In genomic region chr6:109783245-109783990, GRCh38 we compare ENCODE assay signal across 1 cellular context.
TF ChIP-seq lines count a peak whose summit lies in the region.

No MANE protein-coding gene starts in this region.

TF ChIP-seq in GM23338, 12 proteins besides CTCF, POLR2A, EP300 and RAD21 (continued from another document):
- TF ChIP-seq ETS1 (IDR thresholded peaks at IDR 0.05) (no peak), JUNB (IDR thresholded peaks at IDR 0.05; ENCODE audit: unreplicated experiment) (no peak)
